In the genomic region with DNA sequence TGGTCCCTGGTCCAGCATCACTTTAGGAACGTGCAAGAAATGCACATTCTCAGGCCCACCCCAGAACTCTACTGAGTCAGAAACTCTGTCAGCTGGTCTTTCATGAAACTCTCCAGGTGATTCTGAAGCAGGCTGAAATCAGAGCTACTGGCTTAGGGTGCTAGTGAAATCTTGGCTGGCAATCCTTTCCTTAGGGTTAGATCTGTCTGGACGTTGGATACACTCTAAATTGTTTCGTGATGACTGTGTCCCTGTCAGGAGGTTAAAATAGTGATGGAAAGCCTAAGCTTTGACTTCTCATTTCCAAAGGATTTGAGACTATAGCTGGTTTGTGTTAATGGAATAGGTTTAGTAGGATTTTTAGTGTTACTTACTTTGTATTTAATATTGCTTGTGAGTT, we compare ENCODE assay signal across 11 cellular contexts.
DNase-seq lines count a peak whose midpoint lies in the region; ATAC-seq, FAIRE-seq and TF ChIP-seq lines count a peak whose summit lies in the region.
"Had no signal": no experiment of that assay in that cellular context is flagged by ENCODE, and none has a peak within 500 bp of the region (broad histone marks: within the 10 kb centered on the region; RNA-seq: fewer than 3 reads in every experiment).

No MANE protein-coding gene starts in this region.

- intact Hi-C loops in ascending aorta (cut with DNase I) = loop anchor here (2.0 to 10.0 kb wide), 2 partner anchors 98 to 1896 kb away; a partner anchor contains a TSS

- FAIRE-seq in H54 (lab: Jason Lieb, UNC) = peak; percentile 80

- TF ChIP-seq CTCF in ascending aorta (IDR thresholded peaks at IDR 0.05) (no peak), right atrium auricular region (IDR thresholded peaks at IDR 0.05) (no peak)

- ATAC-seq in HG03045 (IDR thresholded peaks at IDR 0.05; ENCODE audit: unreplicated experiment) = no peak

- no peak for TF ChIP-seq POLR2A in H54 (IDR thresholded peaks at IDR 0.05; ENCODE audit: low read depth, low read length)

- H3K9me3 ChIP-seq in ascending aorta (peaks cover 0 to 4% of the 10 kb centered on the region in 2 donors), right atrium auricular region (no peaks in the 10 kb centered on the region)

- H3K4me1 ChIP-seq in ascending aorta (peaks cover 25 to 75% of the 10 kb centered on the region in 2 donors), right atrium auricular region (peaks cover 0 to 73% of the 10 kb centered on the region in 2 donors)

- H3K27ac ChIP-seq in ascending aorta (peak overlapping the region; percentile 86 to 94), right atrium auricular region (peak overlapping the region; percentile 87 to 92), skin epidermis (peak overlapping the region in 15 of 21 experiments; percentile 2 to 85 (median 72))

- no peaks in the 10 kb centered on the region for H3K27me3 ChIP-seq in ascending aorta
- no peaks in the 10 kb centered on the region for H3K27me3 ChIP-seq in right atrium auricular region

- H3K4me3 ChIP-seq in ascending aorta (no peak overlapping the region), right atrium auricular region (no peak overlapping the region), skin epidermis (no peak overlapping the region)

- DNase-seq in H54 (ENCODE audit: insufficient read length, low spot score) = peak; percentile 12
- no peak for DNase-seq in ascending aorta (ENCODE audit: low spot score in 2 of 2)
- no peak for DNase-seq in right atrium auricular region (ENCODE audit: low spot score)
- no peak for DNase-seq in OCI-M1 (lab: John Stamatoyannopoulos, UW)
- no peak for DNase-seq in activated CD8-positive, alpha-beta memory T cell treated with anti-CD3 and anti-CD28 coated beads, Interleukin-2, amount 50 U/mL, for 4 hours
- no peak for DNase-seq in stimulated activated CD4-positive, alpha-beta T cell treated with anti-CD3 and anti-CD28 coated beads, Interleukin-4, amount 100 ng/mL, for 4 hours
- DNase-seq: DMS153, endodermal cell, Karpas-422 had no signal

- peaks cover 0 to 10% of the 10 kb centered on the region in 2 donors for H3K36me3 ChIP-seq in ascending aorta
- no peaks in the 10 kb centered on the region for H3K36me3 ChIP-seq in right atrium auricular region
